In genomic region chr21:43762303-43763128, GRCh38 we compare ENCODE assay signal across 17 cellular contexts.
"Had no signal": no experiment of that assay in that cellular context is flagged by ENCODE, and none has a peak within 500 bp of the region (broad histone marks: within the 10 kb centered on the region; RNA-seq: fewer than 3 reads in every experiment).

No MANE protein-coding gene starts in this region.

- H3K27ac ChIP-seq: esophagus muscularis mucosa, sigmoid colon, thoracic aorta had no signal

- DNase-seq: activated CD4-positive, alpha-beta memory T cell treated with anti-CD3 and anti-CD28 coated beads, Interleukin-2, amount 10 ng/mL, durations not matched to agents 7 days and 5 days; activated CD4-positive, alpha-beta T cell treated with anti-CD3 and anti-CD28 coated beads for 48 hours; activated CD4-positive, CD25-positive, alpha-beta regulatory T cell; activated CD8-positive, alpha-beta memory T cell treated with anti-CD3 and anti-CD28 coated beads, Interleukin-2, amount 10 ng/mL, durations not matched to agents 7 days and 5 days; activated naive CD4-positive, alpha-beta T cell treated with Interleukin-2 at 50 U/mL for 16 hours; activated naive CD8-positive, alpha-beta T cell treated with anti-CD3 and anti-CD28 coated beads, Interleukin-2, amount 10 ng/mL, durations not matched to agents 7 days and 5 days; amygdala; central memory CD4-positive, alpha-beta T cell; natural killer cell; sigmoid colon; stimulated activated CD4-positive, alpha-beta T cell treated with anti-CD3 and anti-CD28 coated beads, Interleukin-4, amount 100 ng/mL, for 24 hours; T-helper 9 cell had no signal

- H3K9me3 ChIP-seq: esophagus muscularis mucosa, sigmoid colon, thoracic aorta had no signal

- H3K27me3 ChIP-seq: esophagus muscularis mucosa, sigmoid colon had no signal

- FAIRE-seq: colon had no signal

- H3K4me3 ChIP-seq: esophagus muscularis mucosa, sigmoid colon, thoracic aorta had no signal

- ATAC-seq: activated CD8-positive, alpha-beta memory T cell treated with anti-CD3 and anti-CD28 coated beads, Interleukin-2, amount 10 ng/mL, durations not matched to agents 7 days and 5 days; activated T-helper 17 cell treated with anti-CD3 and anti-CD28 coated beads, Interleukin-2, amount 50 U/mL, for 72 hours; natural killer cell; stimulated activated effector memory CD8-positive, alpha-beta T cell treated with anti-CD3 and anti-CD28 coated beads, Interleukin-12 subunit alpha, Interleukin-12 subunit beta, amount 100 ng/mL, for 72 hours had no signal
